11 cellular contexts compared by ENCODE assay signal in genomic region chr14:50303744-50304471, GRCh38. TPM values are rescaled to one million over a fixed set of nuclear protein-coding genes. Genes with fewer than 3 reads are reported as not detected.
A peak's percentile ranks its signal among the peaks of the same experiment; 100 is the strongest.
DNase-seq lines count a peak whose midpoint lies in the region; ATAC-seq and TF ChIP-seq lines count a peak whose summit lies in the region.
"Had no signal": no experiment of that assay in that cellular context is flagged by ENCODE, and none has a peak within 500 bp of the region (broad histone marks: within the 10 kb centered on the region; RNA-seq: fewer than 3 reads in every experiment).

No MANE protein-coding gene starts in this region.

- peak; percentile 26 for ATAC-seq in left colon

- no peak for TF ChIP-seq CTCF in lower leg skin (IDR thresholded peaks at IDR 0.05)

- DNase-seq in AG20443 (ENCODE audit: low spot score) (peak; percentile 16), MG63 (peak; percentile 5), amniotic epithelial cell (ENCODE audit: low read depth) (peak; percentile 96), left colon (no peak), SW480 (ENCODE audit: low spot score) (no peak), lower leg skin (ENCODE audit: low spot score in 2 of 2) (no peak), C1 segment of cervical spinal cord (lab: John Stamatoyannopoulos, UW) (no peak), NCI-H146 treated with DMSO at 0.1 percent for 48 hours (lab: John Stamatoyannopoulos, UW; ENCODE audit: unreplicated experiment) (no peak)
- DNase-seq: activated T-cell treated with anti-CD3 and anti-CD28 coated beads, Interleukin-2, amount 50 U/mL, for 1 hour; NCI-H1694 treated with DMSO at 0.1 percent for 48 hours; ovary had no signal

- no peaks in the 10 kb centered on the region for H3K27me3 ChIP-seq in MG63
- H3K27me3 ChIP-seq: ovary had no signal

- no peak for TF ChIP-seq POLR2A in lower leg skin (IDR thresholded peaks at IDR 0.05)

- H3K4me3 ChIP-seq in MG63 (no peak overlapping the region), lower leg skin (ENCODE audit: low read depth, poor library complexity, severe bottlenecking) (no peak overlapping the region)
- H3K4me3 ChIP-seq: ovary had no signal

- no peaks in the 10 kb centered on the region for H3K36me3 ChIP-seq in MG63
- H3K36me3 ChIP-seq: ovary had no signal

- H3K9me3 ChIP-seq in MG63 = no peaks in the 10 kb centered on the region
- H3K9me3 ChIP-seq: ovary had no signal

- 73 to 81% methylated on average over 8 of the region's 8 CpGs for WGBS in lower leg skin, 2 donors

- intact Hi-C loops in left colon (cut with DNase I, micrococcal nuclease) (no loop called here), lower leg skin (cut with DNase I; ENCODE audit: low total_unique reads) (no loop called here)

RNA-seq across cellular contexts. Expression of gene L2HGDH, which starts 8.1 kb away (rescaled TPM):
- 10.4 and 12.5 TPM in 2 replicates for total RNA-seq in MG63 (2014; rRNA removed; shearing (Covaris generic); ENCODE audit: low replicate concordance)
- 1 to 10 TPM; 9.0 to 9.4 TPM for total RNA-seq in left colon
- 10 to 100 TPM in 3 of 4 donors, 1 to 10 TPM in 1; 8.9 to 18.2 (median 11.6) TPM for total RNA-seq in lower leg skin

RNA-seq across cellular contexts. Expression of gene DMAC2L, which starts 8.2 kb away (rescaled TPM):
- 4.6 and 6.4 TPM in 2 replicates for total RNA-seq in MG63 (2014; rRNA removed; shearing (Covaris generic); ENCODE audit: low replicate concordance)
- 10 to 100 TPM; 21.0 to 24.7 TPM for total RNA-seq in left colon
- total RNA-seq in lower leg skin = 10 to 100 TPM in 3 of 4 donors, 1 to 10 TPM in 1; 8.9 to 24.6 (median 15.3) TPM

Comparison
In these comparisons a context has a peak if more than half of its experiments do, and no peak if none do; other contexts are left out.
1. DNase-seq: peak in AG20443 (single experiment), MG63 (single experiment) and amniotic epithelial cell (single experiment); none in left colon (0 of 2), SW480 (single experiment), lower leg skin (0 of 2), C1 segment of cervical spinal cord (0 of 14) and NCI-H146 treated with DMSO at 0.1 percent for 48 hours (single experiment).